ENCODE assay signal across 24 cellular contexts in the genomic region with DNA sequence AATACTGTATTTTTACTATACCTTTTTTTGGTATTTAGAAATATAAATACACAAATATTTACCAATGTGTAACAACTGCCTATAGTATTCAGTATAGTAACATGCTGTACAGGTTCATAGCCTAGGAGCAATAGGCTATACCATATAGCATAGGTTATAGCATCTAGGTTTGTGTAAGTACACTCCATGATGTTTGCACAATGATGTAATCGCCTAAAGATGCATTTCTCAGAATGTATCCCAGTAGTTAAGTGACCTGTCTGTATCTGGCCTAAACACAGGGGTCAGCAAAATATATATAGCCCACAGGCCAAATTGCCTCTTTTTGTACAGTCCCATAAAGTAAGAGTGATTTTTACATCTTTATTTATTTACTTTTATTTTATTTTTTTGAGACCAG. TPM values are rescaled to one million over a fixed set of nuclear protein-coding genes. Genes with fewer than 3 reads are reported as not detected.
DNase-seq lines count a peak whose midpoint lies in the region; ATAC-seq, FAIRE-seq and TF ChIP-seq lines count a peak whose summit lies in the region.
"Had no signal": no experiment of that assay in that cellular context is flagged by ENCODE, and none has a peak within 500 bp of the region (broad histone marks: within the 10 kb centered on the region; RNA-seq: fewer than 3 reads in every experiment).

No MANE protein-coding gene starts in this region.

- H3K27ac Mint-ChIP-seq in activated naive CD8-positive, alpha-beta T cell treated with anti-CD3 and anti-CD28 coated beads, Interleukin-2, amount 50 U/mL, for 24 hours = no peak overlapping the region
- H3K27ac Mint-ChIP-seq: IgD-negative memory B cell had no signal

- DNase-seq in DMS53 treated with DMSO at 0.1 percent for 48 hours (lab: John Stamatoyannopoulos, UW; ENCODE audit: unreplicated experiment) = peak; percentile 7
- DNase-seq in MM.1S = no peak
- DNase-seq in GM12878 (ENCODE audit: low read depth, low spot score) = no peak
- no peak for DNase-seq in activated naive CD8-positive, alpha-beta T cell treated with anti-CD3 and anti-CD28 coated beads, Interleukin-2, amount 50 U/mL, for 24 hours
- DNase-seq in psoas muscle = no peak
- DNase-seq: ACHN; BE2C; C1 segment of cervical spinal cord; CD4-positive, CD25-positive, alpha-beta regulatory T cell; CD8-positive, alpha-beta memory T cell; COR-L47; DMS 273 treated with DMSO at 0.1 percent for 48 hours; DMS79; GDM1; GM23248; KG1 had no signal

- SMC1A ChIA-PET in GM12878 (lab: Charles Lee; ENCODE audit: uncharacterized antibody, unreplicated experiment) = interaction anchor here (1.0 kb wide), 1 partner anchor 26 kb away, joined by 3 read pairs; no protein-coding TSS in a partner anchor

- 96% methylated on average over 1 of the region's 1 CpG for WGBS in GM12878 (ENCODE audit: insufficient coverage, insufficient replicate concordance, low lambda C conversion rate, missing lambda C conversion rate)
- WGBS in psoas muscle, 3 donors = 92 to 97% (median 96%) methylated on average over 1 of the region's 1 CpG

- TF ChIP-seq EP300 in GM12878 (IDR thresholded peaks at IDR 0.05; ENCODE audit: borderline replicate concordance in 1 of 2, control insufficient read depth in 1 of 2, low read depth in 2 of 2, low read length in 2 of 2) = no peak

- intact Hi-C loops in GM12878 (cut with micrococcal nuclease; ENCODE audit: unreplicated experiment) (no loop called here), psoas muscle (cut with DNase I) (loop anchor here in 1 of 2 donors (10.0 kb wide), 1 partner anchor 181 kb away; no protein-coding TSS in a partner anchor)

- no peak for FAIRE-seq in GM12878 (lab: Jason Lieb, UNC)
- FAIRE-seq: A204.1, GM19239 had no signal

- H3K9me2 ChIP-seq in MM.1S (replicated peaks; ENCODE audit: insufficient read depth, low read length) = no peaks in the 10 kb centered on the region

- POLR2A ChIA-PET in HEK293 (lab: Yijun Ruan, JAX) (no interaction called here), GM12878 (lab: Charles Lee) (no interaction called here)

- H3K4me2 ChIP-seq in MM.1S (ENCODE audit: low read depth, low read length) (no peak overlapping the region), GM12878 (ENCODE audit: control insufficient read depth, insufficient read depth) (no peak overlapping the region)

- peaks cover 5% of the 10 kb centered on the region for H3K9me3 Mint-ChIP-seq in activated naive CD8-positive, alpha-beta T cell treated with anti-CD3 and anti-CD28 coated beads, Interleukin-2, amount 50 U/mL, for 24 hours
- H3K9me3 Mint-ChIP-seq: CD4-positive, CD25-positive, alpha-beta regulatory T cell; CD8-positive, alpha-beta memory T cell had no signal

- H3K36me3 Mint-ChIP-seq in activated naive CD8-positive, alpha-beta T cell treated with anti-CD3 and anti-CD28 coated beads, Interleukin-2, amount 50 U/mL, for 24 hours (ENCODE audit: low read depth) = peaks cover 46% of the 10 kb centered on the region

- no peak for TF ChIP-seq RAD21 in GM12878 (IDR thresholded peaks at IDR 0.05; ENCODE audit: insufficient read depth, low read depth, low read length)

- BruUV-seq in GM12878 (replicated peaks; lab: Mats Ljungman, UMichigan) = no TSS peak

- no peak for TF ChIP-seq POLR2A in GM12878 (IDR thresholded peaks at IDR 0.05; ENCODE audit: low read depth, low read length)

- H2AFZ ChIP-seq in MM.1S (ENCODE audit: low read length) (no peak overlapping the region), GM12878 (ENCODE audit: control insufficient read depth, low read depth, low read length) (no peak overlapping the region)
- H2AFZ ChIP-seq: GM23248 had no signal

- in situ Hi-C loops in GM12878 (cut with MboI) = no loop called here

- CTCF ChIA-PET in HEK293 (lab: Yijun Ruan, JAX) (interaction anchor here (0.9 kb wide), 1 partner anchor 14 kb away, joined by 3 read pairs; no protein-coding TSS in a partner anchor), GM12878 (lab: Yijun Ruan, JAX) (no interaction called here)

- H3K4me1 Mint-ChIP-seq in activated naive CD8-positive, alpha-beta T cell treated with anti-CD3 and anti-CD28 coated beads, Interleukin-2, amount 50 U/mL, for 24 hours = peaks cover 50% of the 10 kb centered on the region

- peaks cover 57% of the 10 kb centered on the region for H3F3A ChIP-seq in MM.1S (ENCODE audit: insufficient read depth, low read length)

- no peaks in the 10 kb centered on the region for H4K20me1 ChIP-seq in MM.1S (ENCODE audit: insufficient read depth, low read length)
- no peaks in the 10 kb centered on the region for H4K20me1 ChIP-seq in GM12878 (ENCODE audit: control insufficient read depth, insufficient read depth)

- H3K4me3 ChIP-seq in HEK293 (ENCODE audit: low read depth, low read length) = no peak overlapping the region
- no peak overlapping the region for H3K4me3 ChIP-seq in MM.1S (ENCODE audit: low read length)
- H3K4me3 ChIP-seq in GM12878 = no peak overlapping the region
- H3K4me3 ChIP-seq in psoas muscle = no peak overlapping the region
- H3K4me3 ChIP-seq: GM23248, HAP-1 had no signal

- RAD21 ChIA-PET in GM12878 (lab: Charles Lee; ENCODE audit: unreplicated experiment) = no interaction called here

- H3K27me3 ChIP-seq in MM.1S (replicated peaks; ENCODE audit: insufficient read depth, low read length) (no peaks in the 10 kb centered on the region), GM12878 (replicated peaks in 1 of 2; ENCODE audit: control insufficient read depth in 2 of 2, insufficient read depth in 2 of 2, low read length in 1 of 2) (no peaks in the 10 kb centered on the region), psoas muscle (ENCODE audit: insufficient read depth in 3 of 3, low read length in 2 of 3) (no peaks in the 10 kb centered on the region)
- H3K27me3 ChIP-seq: BE2C had no signal

- H3K9me3 ChIP-seq in HEK293 (ENCODE audit: control insufficient read depth, insufficient read depth, low read depth, low read length) (no peaks in the 10 kb centered on the region), MM.1S (replicated peaks; ENCODE audit: insufficient read depth, low read length) (no peaks in the 10 kb centered on the region), GM12878 (replicated peaks; ENCODE audit: control insufficient read depth, insufficient read depth, low read length) (no peaks in the 10 kb centered on the region; the same call in 2 of the 3 replicates), psoas muscle (no peaks in the 10 kb centered on the region)
- H3K9me3 ChIP-seq: BE2C, HAP-1 had no signal

- H3K36me3 ChIP-seq in HEK293 (ENCODE audit: control insufficient read depth in 2 of 2, insufficient read depth in 1 of 2, low read length in 2 of 2) (peaks cover 31 to 62% of the 10 kb centered on the region in 2 experiments), MM.1S (replicated peaks; ENCODE audit: insufficient read depth, low read length) (no peaks in the 10 kb centered on the region), GM12878 (ENCODE audit: control insufficient read depth in 2 of 2, insufficient read depth in 2 of 2, low read length in 1 of 2) (peaks cover 0 to 9% of the 10 kb centered on the region in 2 experiments), psoas muscle (ENCODE audit: insufficient read depth in 1 of 2, low read depth in 1 of 2) (peaks cover 0 to 67% of the 10 kb centered on the region in 2 donors)
- H3K36me3 ChIP-seq: BE2C had no signal

- TF ChIP-seq CTCF in HEK293 (tag by site-specific recombination; IDR thresholded peaks at IDR 0.05) = no peak
- TF ChIP-seq CTCF in MM.1S (IDR thresholded peaks at IDR 0.05; ENCODE audit: low read length) = no peak
- TF ChIP-seq CTCF in GM12878 (IDR thresholded peaks at IDR 0.05 in 2 of 3, conservative IDR thresholded peaks at IDR 0.05 in 1 of 3; ENCODE audit: control insufficient read depth in 2 of 3, extremely low read depth in 1 of 3, insufficient read depth in 1 of 3, low read depth in 3 of 3, low read length in 3 of 3) = no peak
- TF ChIP-seq CTCF in psoas muscle (IDR thresholded peaks at IDR 0.05) = no peak

- no peak overlapping the region for H3K27ac ChIP-seq in HEK293 (ENCODE audit: extremely low read depth, low read depth, low read length)
- peak overlapping the region; percentile 97; the same call in 1 of the 2 replicates for H3K27ac ChIP-seq in MM.1S (ENCODE audit: low read length)
- peak overlapping the region; percentile 89 for H3K27ac ChIP-seq in GM12878 (ENCODE audit: control insufficient read depth, insufficient read depth)
- H3K27ac ChIP-seq in psoas muscle = no peak overlapping the region
- H3K27ac ChIP-seq: GM23248, HL-60 had no signal

- no peak overlapping the region for H3K9ac ChIP-seq in MM.1S (ENCODE audit: low read length)
- H3K9ac ChIP-seq in GM12878 (ENCODE audit: control insufficient read depth, insufficient read depth, low read length) = no peak overlapping the region
- H3K9ac ChIP-seq: GM23248 had no signal

- no peaks in the 10 kb centered on the region for H3K4me1 ChIP-seq in HEK293 (ENCODE audit: control insufficient read depth, insufficient read depth, low read length)
- H3K4me1 ChIP-seq in MM.1S (ENCODE audit: low read length) = peaks cover 59% of the 10 kb centered on the region
- H3K4me1 ChIP-seq in GM12878 (ENCODE audit: control insufficient read depth, insufficient read depth, low read length) = peaks cover 37% of the 10 kb centered on the region
- no peaks in the 10 kb centered on the region for H3K4me1 ChIP-seq in psoas muscle
- H3K4me1 ChIP-seq: BE2C, HAP-1 had no signal

- no peak overlapping the region for H3K4me3 Mint-ChIP-seq in activated naive CD8-positive, alpha-beta T cell treated with anti-CD3 and anti-CD28 coated beads, Interleukin-2, amount 50 U/mL, for 24 hours
- H3K4me3 Mint-ChIP-seq: CD4-positive, CD25-positive, alpha-beta regulatory T cell; IgD-negative memory B cell had no signal

- H3K27me3 Mint-ChIP-seq in activated naive CD8-positive, alpha-beta T cell treated with anti-CD3 and anti-CD28 coated beads, Interleukin-2, amount 50 U/mL, for 24 hours = no peaks in the 10 kb centered on the region
- H3K27me3 Mint-ChIP-seq: CD4-positive, CD25-positive, alpha-beta regulatory T cell; CD8-positive, alpha-beta memory T cell; IgD-negative memory B cell had no signal

- no peak for ATAC-seq in GM12878
- ATAC-seq in GM18861 (IDR thresholded peaks at IDR 0.05; ENCODE audit: unreplicated experiment) = no peak
- ATAC-seq in HG02973 (IDR thresholded peaks at IDR 0.05; ENCODE audit: unreplicated experiment) = no peak
- no peak for ATAC-seq in activated naive CD8-positive, alpha-beta T cell treated with anti-CD3 and anti-CD28 coated beads, Interleukin-2, amount 50 U/mL, for 24 hours
- no peak for ATAC-seq in psoas muscle

- H3K79me2 ChIP-seq in MM.1S (ENCODE audit: low read length) = peaks cover 56% of the 10 kb centered on the region
- peaks cover 31% of the 10 kb centered on the region for H3K79me2 ChIP-seq in GM12878 (ENCODE audit: control insufficient read depth, insufficient read depth, low read length)

RNA-seq across cellular contexts. Expression of gene ZBTB8OS, which starts 24.2 kb away (rescaled TPM):
- 95.3 and 95.8 TPM in 2 replicates for total RNA-seq in GM12878 (2013; cell fraction: nucleolus; rRNA removed)
- 77.9 and 83.8 TPM in 2 replicates for total RNA-seq in GM12878 (2014; rRNA removed)
- 144 and 146 TPM in 2 replicates for total RNA-seq in GM12878 (2014; rRNA removed; fragmentation: Illumina TruSeq; extraction: Trizol)
- total RNA-seq in GM12878 (2021) = 77.8 and 88.9 TPM in 2 replicates
- 228 TPM for polyA plus RNA-seq in GM12878 (2011; ENCODE audit: low read depth)
- polyA plus RNA-seq in GM12878 (2011; rRNA removed) = 131 and 193 TPM in 2 replicates
- 59.4 and 71.0 TPM in 2 replicates for polyA plus RNA-seq in GM12878 (2011; cell fraction: cytosol; rRNA removed)
- 53.0 and 53.4 TPM in 2 replicates for polyA plus RNA-seq in GM12878 (2011; cell fraction: nucleus; rRNA removed)
- polyA plus RNA-seq in GM12878 (2012) = 109 and 139 TPM in 2 replicates
- 133 and 180 TPM in 2 replicates for polyA plus RNA-seq in GM12878 (2014; fragmentation: Illumina TruSeq; extraction: Trizol)
- 100 to 1,000 TPM; 294 to 350 TPM for polyA plus RNA-seq in GM12878 (2014; fragmentation: Nextera tagmentation; extraction: Ambion mirVana)
- 123 and 150 TPM in 2 replicates for polyA plus RNA-seq in GM12878 (2014; rRNA removed)
- 100 to 1,000 TPM; 137 to 140 TPM for polyA plus RNA-seq in GM12878 (2016; fragmentation: Nextera tagmentation; extraction: Ambion mirVana)
- polyA minus RNA-seq in GM12878 (2011; rRNA and poly(A)+ RNA removed) = 21.7 and 34.6 TPM in 2 replicates
- polyA minus RNA-seq in GM12878 (2011; cell fraction: cytosol; rRNA and poly(A)+ RNA removed) = 12.8 and 13.6 TPM in 2 replicates
- polyA minus RNA-seq in GM12878 (2011; cell fraction: nucleus; rRNA and poly(A)+ RNA removed) = 10.4 and 16.4 TPM in 2 replicates
- 10 to 100 TPM; 25.3 to 38.5 (median 29.4) TPM for total RNA-seq in psoas muscle
- 10 to 100 TPM; 42.9 to 76.4 (median 47.6) TPM for polyA plus RNA-seq in psoas muscle

RNA-seq across cellular contexts. Expression of gene RBBP4, which starts 24.8 kb away (rescaled TPM):
- total RNA-seq in GM12878 (2013; cell fraction: nucleolus; rRNA removed) = 185 and 189 TPM in 2 replicates
- total RNA-seq in GM12878 (2014; rRNA removed) (156 and 165 TPM in 2 replicates), GM12878 (2014; rRNA removed; fragmentation: Illumina TruSeq; extraction: Trizol) (194 TPM in 2 replicates), GM12878 (2021) (290 and 303 TPM in 2 replicates), psoas muscle (10 to 100 TPM; 66.3 to 87.8 (median 85.1) TPM)
- polyA plus RNA-seq in GM12878 (2011; ENCODE audit: low read depth) = 131 TPM
- polyA plus RNA-seq in GM12878 (2011; rRNA removed) (228 and 250 TPM in 2 replicates), GM12878 (2014; fragmentation: Illumina TruSeq; extraction: Trizol) (237 and 297 TPM in 2 replicates), GM12878 (2014; fragmentation: Nextera tagmentation; extraction: Ambion mirVana) (100 to 1,000 TPM; 120 to 234 TPM), GM12878 (2014; rRNA removed) (169 and 177 TPM in 2 replicates), GM12878 (2016; fragmentation: Nextera tagmentation; extraction: Ambion mirVana) (100 to 1,000 TPM; 342 to 357 TPM), psoas muscle (10 to 100 TPM; 29.5 to 59.7 (median 46.6) TPM)
- polyA plus RNA-seq in GM12878 (2011; cell fraction: cytosol; rRNA removed) = 127 and 135 TPM in 2 replicates
- polyA plus RNA-seq in GM12878 (2011; cell fraction: nucleus; rRNA removed) = 156 and 168 TPM in 2 replicates
- 143 and 197 TPM in 2 replicates for polyA plus RNA-seq in GM12878 (2012)
- polyA minus RNA-seq in GM12878 (2011; rRNA and poly(A)+ RNA removed) = 209 and 276 TPM in 2 replicates
- polyA minus RNA-seq in GM12878 (2011; cell fraction: cytosol; rRNA and poly(A)+ RNA removed) = 110 TPM in 2 replicates
- 73.5 and 94.8 TPM in 2 replicates for polyA minus RNA-seq in GM12878 (2011; cell fraction: nucleus; rRNA and poly(A)+ RNA removed)

Comparison
In these comparisons a context has a peak if more than half of its experiments do, and no peak if none do; other contexts are left out.
1. H3K27ac ChIP-seq: peak in MM.1S (single experiment) and GM12878 (single experiment); none in HEK293 (single experiment) and psoas muscle (single experiment).